In genomic region chr3:179723617-179724016, GRCh38 we compare ENCODE assay signal across 25 cellular contexts.
"Had no signal": no experiment of that assay in that cellular context is flagged by ENCODE, and none has a peak within 500 bp of the region (broad histone marks: within the 10 kb centered on the region; RNA-seq: fewer than 3 reads in every experiment).

No MANE protein-coding gene starts in this region.

- H3K27ac ChIP-seq: hepatocyte, left ventricle myocardium inferior, neural progenitor cell, neutrophil, parathyroid adenoma, right atrium auricular region, right lobe of liver, tibial nerve, uterus had no signal

- H3K4me3 ChIP-seq: hepatocyte, left ventricle myocardium inferior, lung, neural progenitor cell, right atrium auricular region, right lobe of liver, smooth muscle cell, tibial nerve, uterus had no signal

- H3K36me3 Mint-ChIP-seq: natural killer cell had no signal

- H3K4me3 Mint-ChIP-seq: mesothelial cell of epicardium; naive B cell; natural killer cell; nephron progenitor cell; neural progenitor cell; stimulated activated memory B cell treated with anti-CD40 and anti-IgM and Interleukin-4, amounts not matched to agents 10 μg/mL and 1 μg/mL and 100 μg/mL, for 72 hours; stimulated activated naive CD8-positive, alpha-beta T cell treated with anti-CD3 and anti-CD28 coated beads, Interleukin-15, amount 100 ng/mL, for 72 hours; type B pancreatic cell had no signal

- H3K79me2 ChIP-seq: hepatocyte, parathyroid adenoma had no signal

- H2AFZ ChIP-seq: hepatocyte, neural progenitor cell, parathyroid adenoma had no signal

- H3K9me3 Mint-ChIP-seq: natural killer cell; stimulated activated memory B cell treated with anti-CD40 and anti-IgM and Interleukin-4, amounts not matched to agents 10 μg/mL and 1 μg/mL and 100 μg/mL, for 72 hours; stimulated activated naive CD8-positive, alpha-beta T cell treated with anti-CD3 and anti-CD28 coated beads, Interleukin-15, amount 100 ng/mL, for 72 hours; type B pancreatic cell had no signal

- H3K27me3 Mint-ChIP-seq: naive B cell; stimulated activated memory B cell treated with anti-CD40 and anti-IgM and Interleukin-4, amounts not matched to agents 10 μg/mL and 1 μg/mL and 100 μg/mL, for 72 hours; stimulated activated naive CD8-positive, alpha-beta T cell treated with anti-CD3 and anti-CD28 coated beads, Interleukin-15, amount 100 ng/mL, for 72 hours; type B pancreatic cell had no signal

- DNase-seq: islet precursor cell; left ventricle myocardium inferior; mesendoderm; naive B cell; natural killer cell; nephron progenitor cell; occipital lobe; right lobe of liver; stimulated activated CD4-positive, alpha-beta T cell treated with anti-CD3 and anti-CD28 coated beads, Interleukin-15, amount 100 ng/mL, for 24 hours; stimulated activated CD4-positive, alpha-beta T cell treated with anti-CD3 and anti-CD28 coated beads, Interleukin-4, amount 100 ng/mL, for 24 hours; stimulated activated naive CD4-positive, alpha-beta T cell treated with Interleukin-2 at 50 U/mL for 16 hours; stimulated activated naive CD8-positive, alpha-beta T cell treated with anti-CD3 and anti-CD28 coated beads, Interleukin-15, amount 100 ng/mL, for 72 hours; substantia nigra; uterus had no signal

- H3K36me3 ChIP-seq: neutrophil, uterus had no signal

- H3K9ac ChIP-seq: neural progenitor cell, parathyroid adenoma had no signal

- H3K4me1 Mint-ChIP-seq: mesothelial cell of epicardium; natural killer cell; stimulated activated naive CD8-positive, alpha-beta T cell treated with anti-CD3 and anti-CD28 coated beads, Interleukin-15, amount 100 ng/mL, for 72 hours had no signal

- H3K4me1 ChIP-seq: neural progenitor cell, parathyroid adenoma, right lobe of liver, tibial nerve, uterus had no signal

- H3K9me3 ChIP-seq: left ventricle myocardium inferior, neutrophil, right atrium auricular region, right lobe of liver, tibial nerve, uterus had no signal

- H3K27me3 ChIP-seq: hepatocyte, neural progenitor cell, neutrophil, right atrium auricular region, right lobe of liver, tibial nerve, uterus had no signal

- H3K4me2 ChIP-seq: hepatocyte, neural progenitor cell, smooth muscle cell had no signal

- H3K27ac Mint-ChIP-seq: mesothelial cell of epicardium; natural killer cell; nephron progenitor cell; neural progenitor cell; stimulated activated memory B cell treated with anti-CD40 and anti-IgM and Interleukin-4, amounts not matched to agents 10 μg/mL and 1 μg/mL and 100 μg/mL, for 72 hours; stimulated activated naive CD8-positive, alpha-beta T cell treated with anti-CD3 and anti-CD28 coated beads, Interleukin-15, amount 100 ng/mL, for 72 hours; type B pancreatic cell had no signal

- ATAC-seq: natural killer cell; right lobe of liver; stimulated activated memory B cell treated with anti-CD40 and anti-IgM and Interleukin-4, amounts not matched to agents 10 μg/mL and 1 μg/mL and 100 μg/mL, for 72 hours; stimulated activated naive CD8-positive, alpha-beta T cell treated with anti-CD3 and anti-CD28 coated beads, Interleukin-15, amount 100 ng/mL, for 72 hours had no signal
